Comparison of ENCODE assay signal across 16 cellular contexts in the genomic region with DNA sequence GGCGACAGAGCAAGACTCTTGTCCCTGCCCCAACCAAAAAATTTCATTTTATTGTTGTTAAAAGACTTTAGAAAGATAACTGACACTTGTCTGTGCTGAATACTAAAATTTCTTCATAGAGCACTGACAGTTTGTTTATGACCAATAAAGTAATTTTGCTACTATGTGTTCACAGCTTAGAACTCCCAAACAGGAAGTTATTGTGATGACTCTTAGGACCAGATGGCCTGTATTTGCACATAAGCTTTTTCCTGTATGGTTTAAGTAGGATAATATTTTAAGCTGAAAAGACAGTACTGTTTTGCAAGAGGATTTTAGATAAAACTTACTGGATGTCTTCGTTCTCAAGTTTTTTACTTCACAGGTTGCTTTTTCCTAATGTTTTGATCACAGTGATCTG.
A peak's percentile ranks its signal among the peaks of the same experiment; 100 is the strongest.
DNase-seq lines count a peak whose midpoint lies in the region; ATAC-seq and TF ChIP-seq lines count a peak whose summit lies in the region.
"Had no signal": no experiment of that assay in that cellular context is flagged by ENCODE, and none has a peak within 500 bp of the region (broad histone marks: within the 10 kb centered on the region; RNA-seq: fewer than 3 reads in every experiment).

No MANE protein-coding gene starts in this region.

- intact Hi-C loops in PC-3 (cut with micrococcal nuclease) = no loop called here

- no peaks in the 10 kb centered on the region for H3K9me3 ChIP-seq in PC-3 (ENCODE audit: low read length)
- H3K9me3 ChIP-seq: tibial artery had no signal

- no peak overlapping the region for H3K4me2 ChIP-seq in PC-3 (ENCODE audit: low read length)

- H3K4me1 ChIP-seq in PC-3 (ENCODE audit: insufficient read depth, low read length) = no peaks in the 10 kb centered on the region

- no peaks in the 10 kb centered on the region for H3K79me2 ChIP-seq in PC-3 (ENCODE audit: low read length)

- no peaks in the 10 kb centered on the region for H3F3A ChIP-seq in PC-3 (ENCODE audit: low read length, unreplicated experiment)

- no peak overlapping the region for H3K4me3 ChIP-seq in HL-60 (replicated peaks; ENCODE audit: insufficient read depth, low read length)
- no peak overlapping the region for H3K4me3 ChIP-seq in PC-3 (ENCODE audit: low read length)
- no peak overlapping the region for H3K4me3 ChIP-seq in fibroblast of pulmonary artery (replicated peaks; ENCODE audit: low read depth, low read length)
- H3K4me3 ChIP-seq: GM12878, tibial artery had no signal

- no peak for TF ChIP-seq CTCF in HL-60 (IDR thresholded peaks at IDR 0.05; ENCODE audit: insufficient read depth, low read length)
- no peak for TF ChIP-seq CTCF in PC-3 (conservative IDR thresholded peaks at IDR 0.05; ENCODE audit: low read depth, low read length)
- TF ChIP-seq CTCF in fibroblast of pulmonary artery (IDR thresholded peaks at IDR 0.05; ENCODE audit: low read length, missing control alignments) = no peak

- H3K27me3 ChIP-seq in HL-60 (ENCODE audit: insufficient read depth, poor library complexity, severe bottlenecking) (no peaks in the 10 kb centered on the region), PC-3 (ENCODE audit: low read length) (no peaks in the 10 kb centered on the region)
- H3K27me3 ChIP-seq: tibial artery had no signal

- in situ Hi-C loops in G401 (cut with HindIII; ENCODE audit: low sequenced_read_pairs) = no loop called here

- H3K9ac ChIP-seq in PC-3 (ENCODE audit: low read length) = no peak overlapping the region

- peak; percentile 45 for DNase-seq in AG08395 (ENCODE audit: low spot score)
- DNase-seq in HL-60 (ENCODE audit: low read depth in 1 of 2, low spot score in 1 of 2) = peak in 1 of 2 experiments; percentile 23
- DNase-seq in PC-3 = no peak
- DNase-seq in fibroblast of pulmonary artery (ENCODE audit: low read depth) = peak; percentile 77
- no peak for DNase-seq in activated CD4-positive, alpha-beta T cell treated with anti-CD3 and anti-CD28 coated beads for 1 hour
- DNase-seq in G401 (ENCODE audit: low spot score) = no peak
- DNase-seq in stimulated activated CD8-positive, alpha-beta memory T cell treated with anti-CD3 and anti-CD28 coated beads, Interleukin-4, amount 100 ng/mL, for 48 hours = no peak
- no peak for DNase-seq in putamen (ENCODE audit: low spot score)
- DNase-seq: ACHN; activated CD4-positive, alpha-beta T cell treated with anti-CD3 and anti-CD28 coated beads, Interleukin-2, amount 10 ng/mL, durations not matched to agents 24 days and 14 days; activated T-cell treated with anti-CD3 and anti-CD28 coated beads, Interleukin-2, amount 50 U/mL, for 1 hour; cortex of kidney; DMS 273 treated with DMSO at 0.1 percent for 48 hours; OCI-M1; tibial artery had no signal

- H3K27ac ChIP-seq in HL-60 (replicated peaks) (peak overlapping the region; percentile 41), PC-3 (ENCODE audit: low read length) (no peak overlapping the region)

- H4K20me1 ChIP-seq in PC-3 (ENCODE audit: low read length) = no peaks in the 10 kb centered on the region

- H3K36me3 ChIP-seq in PC-3 (ENCODE audit: low read depth, low read length) = no peaks in the 10 kb centered on the region

- BruUV-seq in PC-3 (replicated peaks; lab: Mats Ljungman, UMichigan) = no TSS peak

- no peaks in the 10 kb centered on the region for H3K9me2 ChIP-seq in PC-3 (replicated peaks; ENCODE audit: low read length)

- POLR2A ChIA-PET in PC-3 (lab: Charles Lee; ENCODE audit: unreplicated experiment) = no interaction called here

- peak; percentile 24; the same call in 1 of the 2 replicates for ATAC-seq in PC-3
- ATAC-seq: GM12878 had no signal

- CTCF ChIA-PET in PC-3 (lab: Charles Lee) = no interaction called here

- H2AFZ ChIP-seq in PC-3 (ENCODE audit: low read length) = no peak overlapping the region

Comparison
In these comparisons a context has a peak if more than half of its experiments do, and no peak if none do; other contexts are left out.
1. DNase-seq: peak in AG08395 (single experiment) and fibroblast of pulmonary artery (single experiment); none in PC-3 (single experiment), activated CD4-positive, alpha-beta T cell treated with anti-CD3 and anti-CD28 coated beads for 1 hour (single experiment), G401 (single experiment), stimulated activated CD8-positive, alpha-beta memory T cell treated with anti-CD3 and anti-CD28 coated beads, Interleukin-4, amount 100 ng/mL, for 48 hours (single experiment) and putamen (single experiment).